In the genomic region with DNA sequence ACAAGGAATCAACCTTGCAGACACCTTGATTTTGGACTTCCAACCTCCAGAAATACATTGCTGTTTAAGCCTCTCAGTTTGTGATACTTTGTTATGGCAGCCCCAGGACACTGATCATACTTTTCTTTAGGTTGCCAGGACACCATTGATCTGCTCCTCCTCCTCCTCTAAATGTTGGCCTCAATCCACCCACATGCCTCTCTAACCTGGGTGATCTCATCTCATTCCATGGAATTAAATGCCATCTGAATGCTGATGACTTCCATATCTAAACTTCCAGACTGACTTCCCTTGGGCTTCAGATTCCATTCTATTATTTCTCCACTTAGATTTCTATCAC, we compare ENCODE assay signal across 11 cellular contexts. TPM values are rescaled to one million over a fixed set of nuclear protein-coding genes. Genes with fewer than 3 reads are reported as not detected.
A peak's percentile ranks its signal among the peaks of the same experiment; 100 is the strongest.
DNase-seq lines count a peak whose midpoint lies in the region; ATAC-seq and TF ChIP-seq lines count a peak whose summit lies in the region.
"Had no signal": no experiment of that assay in that cellular context is flagged by ENCODE, and none has a peak within 500 bp of the region (broad histone marks: within the 10 kb centered on the region; RNA-seq: fewer than 3 reads in every experiment).

No MANE protein-coding gene starts in this region.

- DNase-seq in ACHN (peak; percentile 58), activated gamma-delta T cell treated with Interleukin-2 at 50 U/mL for 16 hours (no peak), GM19238 (ENCODE audit: insufficient read length, low spot score) (no peak)
- DNase-seq in natural killer cell treated with Interleukin-12 subunit alpha and Interleukin-12 subunit beta and Interleukin-15 and Interleukin-18, amount 100 ng/mL, for 72 hours (ENCODE audit: low spot score) = no peak
- DNase-seq: activated naive CD4-positive, alpha-beta T cell treated with anti-CD3 and anti-CD28 coated beads, Interleukin-2, amount 50 U/mL, for 16 hours; BE2C; stimulated activated naive CD4-positive, alpha-beta T cell treated with Interleukin-2 at 50 U/mL for 16 hours had no signal

- ATAC-seq in natural killer cell treated with Interleukin-12 subunit alpha and Interleukin-12 subunit beta and Interleukin-15 and Interleukin-18, amount 100 ng/mL, for 72 hours = no peak
- ATAC-seq in HG02970 (IDR thresholded peaks at IDR 0.05; ENCODE audit: low FRiP score, unreplicated experiment) = no peak
- no peak for ATAC-seq in GM19467 (IDR thresholded peaks at IDR 0.05; ENCODE audit: unreplicated experiment)

- peaks cover 46% of the 10 kb centered on the region for H3K4me1 Mint-ChIP-seq in dendritic cell treated with granulocyte-macrophage colony-stimulating factor and Interleukin-4, amounts not matched to agents 40 ng/mL and 50 ng/mL, for 4 days (ENCODE audit: low read depth)
- H3K4me1 Mint-ChIP-seq in natural killer cell treated with Interleukin-12 subunit alpha and Interleukin-12 subunit beta and Interleukin-15 and Interleukin-18, amount 100 ng/mL, for 72 hours (ENCODE audit: low read depth in 2 of 2) = peaks cover 40 to 44% of the 10 kb centered on the region in 2 donors

- H3K27ac Mint-ChIP-seq in dendritic cell treated with granulocyte-macrophage colony-stimulating factor and Interleukin-4, amounts not matched to agents 40 ng/mL and 50 ng/mL, for 4 days = peak overlapping the region; percentile 6
- H3K27ac Mint-ChIP-seq in natural killer cell treated with Interleukin-12 subunit alpha and Interleukin-12 subunit beta and Interleukin-15 and Interleukin-18, amount 100 ng/mL, for 72 hours = peak overlapping the region; percentile 71 to 80

- TF ChIP-seq EP300 in Ishikawa (IDR thresholded peaks at IDR 0.05; ENCODE audit: borderline replicate concordance) = no peak; the same call in 1 of the 2 replicates

- no peaks in the 10 kb centered on the region for H3K36me3 Mint-ChIP-seq in dendritic cell treated with granulocyte-macrophage colony-stimulating factor and Interleukin-4, amounts not matched to agents 40 ng/mL and 50 ng/mL, for 4 days (ENCODE audit: low read depth)
- H3K36me3 Mint-ChIP-seq in natural killer cell treated with Interleukin-12 subunit alpha and Interleukin-12 subunit beta and Interleukin-15 and Interleukin-18, amount 100 ng/mL, for 72 hours = peaks cover 5% of the 10 kb centered on the region

- in situ Hi-C loops in ACHN (cut with HindIII; ENCODE audit: low pct_ligation_motif_present, low pct_unique_long_range_greater_than_20kb, low sequenced_read_pairs) = no loop called here

- no peak for TF ChIP-seq RAD21 in Ishikawa (IDR thresholded peaks at IDR 0.05; ENCODE audit: low read depth)

- H3K4me3 Mint-ChIP-seq in dendritic cell treated with granulocyte-macrophage colony-stimulating factor and Interleukin-4, amounts not matched to agents 40 ng/mL and 50 ng/mL, for 4 days = no peak overlapping the region
- peak overlapping the region; percentile 21 for H3K4me3 Mint-ChIP-seq in natural killer cell treated with Interleukin-12 subunit alpha and Interleukin-12 subunit beta and Interleukin-15 and Interleukin-18, amount 100 ng/mL, for 72 hours

- intact Hi-C loops in dendritic cell treated with granulocyte-macrophage colony-stimulating factor and Interleukin-4, amounts not matched to agents 40 ng/mL and 50 ng/mL, for 4 days (cut with micrococcal nuclease) = no loop called here

- no peaks in the 10 kb centered on the region for H3K27me3 Mint-ChIP-seq in dendritic cell treated with granulocyte-macrophage colony-stimulating factor and Interleukin-4, amounts not matched to agents 40 ng/mL and 50 ng/mL, for 4 days
- no peaks in the 10 kb centered on the region for H3K27me3 Mint-ChIP-seq in natural killer cell treated with Interleukin-12 subunit alpha and Interleukin-12 subunit beta and Interleukin-15 and Interleukin-18, amount 100 ng/mL, for 72 hours

- no peaks in the 10 kb centered on the region for H3K9me3 Mint-ChIP-seq in dendritic cell treated with granulocyte-macrophage colony-stimulating factor and Interleukin-4, amounts not matched to agents 40 ng/mL and 50 ng/mL, for 4 days
- no peaks in the 10 kb centered on the region for H3K9me3 Mint-ChIP-seq in natural killer cell treated with Interleukin-12 subunit alpha and Interleukin-12 subunit beta and Interleukin-15 and Interleukin-18, amount 100 ng/mL, for 72 hours

TF ChIP-seq in Ishikawa, 13 proteins besides CTCF, POLR2A, EP300 and RAD21:
- TF ChIP-seq CEBPB (IDR thresholded peaks at IDR 0.05) (no peak), MAX (IDR thresholded peaks at IDR 0.05) (peak; percentile 51), NFIC (IDR thresholded peaks at IDR 0.05) (peak; percentile 36; the same call in 1 of the 2 replicates), TEAD4 (IDR thresholded peaks at IDR 0.05) (peak; percentile 74)

RNA-seq across cellular contexts. Expression of gene PPP1R15B, which starts 7.4 kb away (rescaled TPM):
- 10 to 100 TPM; 93.1 to 98.6 TPM for total RNA-seq in natural killer cell treated with Interleukin-12 subunit alpha and Interleukin-12 subunit beta and Interleukin-15 and Interleukin-18, amount 100 ng/mL, for 72 hours

RNA-seq across cellular contexts. Expression of gene PLEKHA6, which starts 59.3 kb away (rescaled TPM):
- total RNA-seq in natural killer cell treated with Interleukin-12 subunit alpha and Interleukin-12 subunit beta and Interleukin-15 and Interleukin-18, amount 100 ng/mL, for 72 hours = under 1 TPM; 0.17 to 0.89 TPM
